28 cellular contexts compared by ENCODE assay signal in the genomic region with DNA sequence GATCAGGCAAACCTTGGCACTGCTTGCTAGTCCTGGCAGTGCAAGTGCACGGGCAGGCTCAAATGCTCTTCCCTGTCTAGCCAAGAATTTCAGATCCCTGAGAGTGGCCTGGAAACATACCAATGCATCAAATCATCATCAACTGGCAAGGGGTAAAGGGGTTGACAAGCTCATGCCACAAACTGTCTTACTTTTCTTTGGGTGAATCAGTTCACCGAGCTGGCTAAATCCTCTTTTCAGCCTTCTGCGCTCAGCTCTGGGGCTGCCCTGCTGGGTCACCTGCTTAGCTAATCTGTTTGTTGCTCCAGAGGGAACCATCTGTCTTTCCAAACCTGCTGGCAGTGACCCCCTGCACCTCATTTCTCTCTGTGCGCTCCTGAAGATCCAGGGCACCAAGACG. TPM values are rescaled to one million over a fixed set of nuclear protein-coding genes. Genes with fewer than 3 reads are reported as not detected.
DNase-seq lines count a peak whose midpoint lies in the region; ATAC-seq, FAIRE-seq and TF ChIP-seq lines count a peak whose summit lies in the region.
"Had no signal": no experiment of that assay in that cellular context is flagged by ENCODE, and none has a peak within 500 bp of the region (broad histone marks: within the 10 kb centered on the region; RNA-seq: fewer than 3 reads in every experiment).

No MANE protein-coding gene starts in this region.

- no peaks in the 10 kb centered on the region for H3K9me3 ChIP-seq in left ventricle myocardium inferior (replicated peaks)
- H3K9me3 ChIP-seq: tibial artery had no signal

- H3K27me3 ChIP-seq in left ventricle myocardium inferior (ENCODE audit: low read depth) = no peaks in the 10 kb centered on the region
- H3K27me3 ChIP-seq: tibial artery had no signal

- no peak for FAIRE-seq in frontal cortex (lab: Jason Lieb, UNC)

- peak overlapping the region; percentile 12 for H3K27ac ChIP-seq in left ventricle myocardium inferior (replicated peaks)
- H3K27ac ChIP-seq: coronary artery, tibial artery had no signal

- peak; percentile 17 for ATAC-seq in Right ventricle myocardium inferior
- ATAC-seq: effector memory CD8-positive, alpha-beta T cell; left lobe of liver; PC-3; WTC11 had no signal

- H3K4me3 ChIP-seq in left ventricle myocardium inferior = no peak overlapping the region
- H3K4me3 ChIP-seq: coronary artery, smooth muscle cell, tibial artery had no signal

- intact Hi-C loops in Right ventricle myocardium inferior (cut with DNase I) (no loop called here), cardiac septum (cut with DNase I) (no loop called here), left ventricle myocardium inferior (cut with micrococcal nuclease) (loop anchor here (10.0 kb wide), 1 partner anchor 56 kb away; no protein-coding TSS in a partner anchor)

- no peaks in the 10 kb centered on the region for H3K36me3 ChIP-seq in left ventricle myocardium inferior
- H3K36me3 ChIP-seq: tibial artery had no signal

- peaks cover 70% of the 10 kb centered on the region for H3K4me1 ChIP-seq in left ventricle myocardium inferior

- DNase-seq in Right ventricle myocardium inferior (ENCODE audit: missing footprints) (no peak), cardiac septum (ENCODE audit: low spot score) (no peak), cerebellar cortex (ENCODE audit: low spot score) (peak; percentile 83), left ventricle myocardium inferior (no peak), NCI-H1694 (lab: John Stamatoyannopoulos, UW) (no peak), activated gamma-delta T cell (lab: John Stamatoyannopoulos, UW) (no peak), frontal cortex (ENCODE audit: low spot score in 2 of 2) (no peak)
- no peak for DNase-seq in activated T-cell treated with anti-CD3 and anti-CD28 coated beads, Interleukin-2, amount 50 U/mL, for 48 hours
- DNase-seq: activated CD4-positive, alpha-beta T cell treated with anti-CD3 and anti-CD28 coated beads, Interleukin-2, amount 10 ng/mL, durations not matched to agents 7 days and 5 days; activated naive CD4-positive, alpha-beta T cell treated with anti-CD3 and anti-CD28 coated beads for 36 hours; activated T-cell treated with anti-CD3 and anti-CD28 coated beads, Interleukin-2, amount 50 U/mL, for 24 hours; Calu3; effector memory CD8-positive, alpha-beta T cell; hypothalamus; naive B cell; NCI-H1105; NCI-H2081; NCI-H345; NK-92 treated with Interleukin-12 subunit alpha and Interleukin-12 subunit beta, amount 100 ng/mL, for 24 hours; occipital lobe; PC-3; stimulated activated CD4-positive, alpha-beta T cell treated with anti-CD3 and anti-CD28 coated beads, Interleukin-2, amount 100 ng/mL, for 24 hours; T1000; tibial artery had no signal

- TF ChIP-seq CTCF in left ventricle myocardium inferior (IDR thresholded peaks at IDR 0.05; ENCODE audit: borderline replicate concordance) = no peak

RNA-seq across cellular contexts. Expression of gene LYRM4, which starts 59.5 kb away (rescaled TPM):
- total RNA-seq in Right ventricle myocardium inferior = 23.3 TPM
- 21.1 TPM for total RNA-seq in cardiac septum
- 28.5 TPM for total RNA-seq in left ventricle myocardium inferior
- total RNA-seq in frontal cortex = 14.7 TPM
